ENCODE assay signal across 8 cellular contexts in the genomic region with DNA sequence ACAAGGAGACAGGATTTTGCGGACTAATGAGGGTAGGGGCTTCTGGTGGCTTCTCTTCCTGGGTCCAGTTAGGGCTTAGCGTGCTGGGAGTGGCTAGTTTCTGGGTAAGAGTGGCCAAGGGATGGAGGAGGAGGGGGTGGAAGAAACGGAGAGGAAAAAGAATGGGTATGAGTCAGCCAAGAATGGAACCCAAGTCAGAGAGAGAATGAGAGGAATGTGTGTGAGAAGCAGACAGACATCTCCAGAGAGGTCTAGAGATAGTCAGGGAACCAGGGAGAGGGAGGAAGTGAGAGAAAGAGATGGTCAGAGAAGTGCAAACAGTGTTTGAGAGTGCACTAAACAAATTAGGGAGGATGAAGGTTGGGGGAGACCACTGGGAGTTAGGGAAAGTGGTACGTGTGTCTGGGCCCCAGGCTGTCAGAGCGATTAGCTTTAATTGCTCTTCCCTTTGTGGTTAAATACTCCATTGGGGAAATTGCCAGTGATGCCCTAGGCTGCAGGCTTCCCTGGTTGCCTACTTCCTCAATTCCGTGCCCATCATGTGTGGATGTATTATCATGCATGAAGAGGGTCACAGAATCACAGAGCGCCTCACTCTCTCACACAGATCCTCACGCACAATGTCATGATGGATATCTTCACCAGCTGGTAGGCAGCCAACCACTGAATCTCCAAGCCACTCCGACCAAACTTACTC. TPM values are rescaled to one million over a fixed set of nuclear protein-coding genes. Genes with fewer than 3 reads are reported as not detected.
A peak's percentile ranks its signal among the peaks of the same experiment; 100 is the strongest.
DNase-seq lines count a peak whose midpoint lies in the region; ATAC-seq, FAIRE-seq and TF ChIP-seq lines count a peak whose summit lies in the region.

No MANE protein-coding gene starts in this region.

- peak overlapping the region; percentile 83 for H3K27ac Mint-ChIP-seq in astrocyte (ENCODE audit: unreplicated experiment)

- no peak for TF ChIP-seq CTCF in astrocyte (IDR thresholded peaks at IDR 0.05; ENCODE audit: insufficient read depth, low read depth, low read length)
- no peak for TF ChIP-seq CTCF in testis (IDR thresholded peaks at IDR 0.05)

- H3K36me3 ChIP-seq in astrocyte (ENCODE audit: insufficient read depth, low read length) (peaks cover 17% of the 10 kb centered on the region), testis (ENCODE audit: low read depth, missing control alignments) (no peaks in the 10 kb centered on the region)

- ATAC-seq in left lobe of liver = no peak

- H3K27ac ChIP-seq in astrocyte (ENCODE audit: low read depth, low read length) (peak overlapping the region; percentile 96), testis (peak overlapping the region; percentile 86 to 91)

- peak overlapping the region; percentile 88 for H3K4me3 ChIP-seq in astrocyte (ENCODE audit: insufficient read depth, low read depth, low read length)
- peak overlapping the region; percentile 91 to 97 for H3K4me3 ChIP-seq in testis

- 45 to 48% methylated on average over 9 of the region's 9 CpGs for WGBS in testis, 2 donors

- no peak overlapping the region for H2AFZ ChIP-seq in astrocyte (ENCODE audit: low read depth, low read length)

- TF ChIP-seq POLR2A in testis (IDR thresholded peaks at IDR 0.05) = no peak

- H3K4me2 ChIP-seq in astrocyte (ENCODE audit: low read length) = peak overlapping the region; percentile 93

- H3K9me3 ChIP-seq in astrocyte (ENCODE audit: insufficient read depth, low read depth, low read length) (no peaks in the 10 kb centered on the region), testis (no peaks in the 10 kb centered on the region)

- FAIRE-seq in astrocyte (lab: Jason Lieb, UNC) = peak; percentile 83

- H3K9me3 Mint-ChIP-seq in astrocyte (ENCODE audit: unreplicated experiment) = no peaks in the 10 kb centered on the region

- peaks cover 59% of the 10 kb centered on the region for H3K79me2 ChIP-seq in astrocyte (ENCODE audit: insufficient read depth, low read length)

- peak; percentile 86 for DNase-seq in GM04503 (ENCODE audit: low read depth)
- DNase-seq in NAMALWA (ENCODE audit: low spot score) = peak; percentile 42
- DNase-seq in astrocyte (ENCODE audit: low read depth) = peak; percentile 90
- DNase-seq in iris pigment epithelial cell (ENCODE audit: low read depth) = peak; percentile 93
- DNase-seq in testis = no peak
- no peak for DNase-seq in GM19238 (ENCODE audit: insufficient read length, low spot score)
- DNase-seq in left lobe of liver (ENCODE audit: low spot score) = no peak
- no peak for DNase-seq in SK-N-DZ (ENCODE audit: low spot score)

- peaks cover 32% of the 10 kb centered on the region for H3K36me3 Mint-ChIP-seq in astrocyte (ENCODE audit: low read depth, unreplicated experiment)

- no peaks in the 10 kb centered on the region for H3K27me3 Mint-ChIP-seq in astrocyte (ENCODE audit: low read depth, unreplicated experiment)

- H4K20me1 ChIP-seq in astrocyte (ENCODE audit: insufficient read depth, low read length) = peaks cover 51% of the 10 kb centered on the region

- H3K9ac ChIP-seq in astrocyte (ENCODE audit: low read length) = peak overlapping the region; percentile 99

- H3K4me1 ChIP-seq in astrocyte (ENCODE audit: insufficient read depth, low read length) (peaks cover 51% of the 10 kb centered on the region), testis (peaks cover 63% of the 10 kb centered on the region)

- peak overlapping the region; percentile 88 for H3K4me3 Mint-ChIP-seq in astrocyte (ENCODE audit: unreplicated experiment)

- H3K27me3 ChIP-seq in astrocyte (ENCODE audit: insufficient read depth, low read length) (no peaks in the 10 kb centered on the region), testis (no peaks in the 10 kb centered on the region)

- intact Hi-C loops in testis (cut with DNase I; ENCODE audit: low total_unique reads) = no loop called here

- peaks cover 61% of the 10 kb centered on the region for H3K4me1 Mint-ChIP-seq in astrocyte (ENCODE audit: low read depth, unreplicated experiment)

RNA-seq across cellular contexts. Expression of a gene that starts 1.4 kb away (rescaled TPM):
- total RNA-seq in astrocyte = 374 and 470 TPM in 2 replicates
- total RNA-seq in testis = 100 to 1,000 TPM; 168 to 229 TPM
- polyA plus RNA-seq in testis (ENCODE audit: insufficient read depth, low read depth, low replicate concordance) = 421 TPM
- 11.3 TPM for total RNA-seq in left lobe of liver
- 38.9 and 43.6 TPM in 2 replicates for polyA plus RNA-seq in SK-N-DZ (2014; cell fraction: cytosol; rRNA removed)
- polyA plus RNA-seq in SK-N-DZ (2014; cell fraction: nucleus; rRNA removed) = 34.1 and 35.2 TPM in 2 replicates

RNA-seq across cellular contexts. Expression of a gene that starts 16.2 kb away (rescaled TPM):
- total RNA-seq in astrocyte = 1.7 and 2.1 TPM in 2 replicates
- 1 to 10 TPM; 3.4 to 5.6 TPM for total RNA-seq in testis
- 10.2 TPM for polyA plus RNA-seq in testis (ENCODE audit: insufficient read depth, low read depth, low replicate concordance)
- total RNA-seq in left lobe of liver = not detected
- 0.85 and 1.6 TPM in 2 replicates for polyA plus RNA-seq in SK-N-DZ (2014; cell fraction: cytosol; rRNA removed)
- 0.23 TPM in 1 of 2 replicates, not detected in the other for polyA plus RNA-seq in SK-N-DZ (2014; cell fraction: nucleus; rRNA removed)

RNA-seq across cellular contexts. Expression of a gene that starts 55.2 kb away (rescaled TPM):
- total RNA-seq in astrocyte = not detected in 2 replicates
- total RNA-seq in testis = 10 to 100 TPM; 13.3 to 23.0 TPM
- 38.6 TPM for polyA plus RNA-seq in testis (ENCODE audit: insufficient read depth, low read depth, low replicate concordance)
- not detected for total RNA-seq in left lobe of liver
- not detected in 2 replicates for polyA plus RNA-seq in SK-N-DZ (2014; cell fraction: cytosol; rRNA removed)
- not detected in 2 replicates for polyA plus RNA-seq in SK-N-DZ (2014; cell fraction: nucleus; rRNA removed)

RNA-seq across cellular contexts. Expression of a gene that starts 55.8 kb away (rescaled TPM):
- total RNA-seq in astrocyte (107 and 127 TPM in 2 replicates), testis (100 to 1,000 TPM; 233 to 240 TPM), left lobe of liver (127 TPM)
- polyA plus RNA-seq in testis (ENCODE audit: insufficient read depth, low read depth, low replicate concordance) = 127 TPM
- polyA plus RNA-seq in SK-N-DZ (2014; cell fraction: cytosol; rRNA removed) = 56.9 and 57.7 TPM in 2 replicates
- polyA plus RNA-seq in SK-N-DZ (2014; cell fraction: nucleus; rRNA removed) = 340 and 433 TPM in 2 replicates

Comparison
In these comparisons a context has a peak if more than half of its experiments do, and no peak if none do; other contexts are left out.
1. DNase-seq: peak in GM04503 (single experiment), NAMALWA (single experiment), astrocyte (single experiment) and iris pigment epithelial cell (single experiment); none in testis (single experiment), GM19238 (single experiment), left lobe of liver (single experiment) and SK-N-DZ (single experiment).
2. RNA of a gene that starts 1.4 kb away (total RNA-seq): 374 to 470 TPM in astrocyte and 168 to 229 TPM in testis; 11.3 TPM in left lobe of liver (single experiment); every median in the first group is over 10 times any median in the second.
3. RNA of a gene that starts 55.2 kb away (total RNA-seq): 13.3 to 23.0 TPM in testis; not detected in astrocyte and not detected in left lobe of liver (single experiment); every median in the first group is over 10 times any median in the second.